In genomic region chr10:48598243-48598935, GRCh38 we compare ENCODE assay signal across 12 cellular contexts. TPM values are rescaled to one million over a fixed set of nuclear protein-coding genes. Genes with fewer than 3 reads are reported as not detected.
DNase-seq lines count a peak whose midpoint lies in the region; TF ChIP-seq lines count a peak whose summit lies in the region.
"Had no signal": no experiment of that assay in that cellular context is flagged by ENCODE, and none has a peak within 500 bp of the region (broad histone marks: within the 10 kb centered on the region; RNA-seq: fewer than 3 reads in every experiment).

No MANE protein-coding gene starts in this region.

- no peaks in the 10 kb centered on the region for H3K9me3 Mint-ChIP-seq in MCF 10A (ENCODE audit: unreplicated experiment)

- H3K27ac ChIP-seq in mammary epithelial cell (ENCODE audit: insufficient read depth, low read depth, low read length) (no peak overlapping the region), stomach (no peak overlapping the region)
- H3K27ac ChIP-seq: heart right ventricle had no signal

- BruUV-seq in MCF 10A (replicated peaks; lab: Mats Ljungman, UMichigan) (no TSS peak), mammary epithelial cell (replicated peaks; lab: Mats Ljungman, UMichigan) (no TSS peak)

- TF ChIP-seq CTCF in MCF 10A (IDR thresholded peaks at IDR 0.05; ENCODE audit: unreplicated experiment) (no peak), mammary epithelial cell (conservative IDR thresholded peaks at IDR 0.05 in 1 of 2, IDR thresholded peaks at IDR 0.05 in 1 of 2; ENCODE audit: extremely low read depth in 1 of 2, insufficient read depth in 1 of 2, low read depth in 1 of 2, low read length in 2 of 2) (no peak), stomach (IDR thresholded peaks at IDR 0.05) (no peak)

- H3K27me3 ChIP-seq in mammary epithelial cell (ENCODE audit: insufficient read depth, low read length) (no peaks in the 10 kb centered on the region), stomach (peaks cover 0 to 8% (median 0%) of the 10 kb centered on the region in 3 donors)

- no peaks in the 10 kb centered on the region for H3K36me3 ChIP-seq in mammary epithelial cell (ENCODE audit: insufficient read depth, low read length)
- H3K36me3 ChIP-seq in stomach, result no peaks in the 10 kb centered on the region
- H3K36me3 ChIP-seq: heart right ventricle had no signal

- H3K4me1 ChIP-seq in mammary epithelial cell (ENCODE audit: insufficient read depth, low read length), result peaks cover 9% of the 10 kb centered on the region
- no peaks in the 10 kb centered on the region for H3K4me1 ChIP-seq in stomach

- H3K79me2 ChIP-seq in mammary epithelial cell (ENCODE audit: insufficient read depth, low read length), result peaks cover 86% of the 10 kb centered on the region

- intact Hi-C loops in MCF 10A (cut with micrococcal nuclease) (no loop called here), mammary epithelial cell (cut with micrococcal nuclease) (no loop called here), stomach (cut with DNase I; ENCODE audit: low total_unique reads) (no loop called here)

- H4K20me1 ChIP-seq in mammary epithelial cell (ENCODE audit: insufficient read depth, low read length), result no peaks in the 10 kb centered on the region

- TF ChIP-seq POLR2A in stomach (IDR thresholded peaks at IDR 0.05), result no peak

- dilution Hi-C loops in mammary epithelial cell (cut with HindIII; ENCODE audit: low sequenced_read_pairs), result no loop called here

- in situ Hi-C loops in mammary epithelial cell (cut with MboI; ENCODE audit: low sequenced_read_pairs in 2 of 2), result no loop called here

- no peak overlapping the region for H2AFZ ChIP-seq in mammary epithelial cell (ENCODE audit: low read depth, low read length)

- POLR2A ChIA-PET in MCF 10A (lab: Yijun Ruan, JAX), result interaction anchor here (0.9 kb wide), 1 partner anchor 57 kb away, joined by 4 read pairs; no protein-coding TSS in a partner anchor

- no peak for TF ChIP-seq EP300 in stomach (IDR thresholded peaks at IDR 0.05)

- H3K9me3 ChIP-seq in mammary epithelial cell (replicated peaks; ENCODE audit: insufficient read depth, low read length), result no peaks in the 10 kb centered on the region
- no peaks in the 10 kb centered on the region for H3K9me3 ChIP-seq in stomach
- H3K9me3 ChIP-seq: heart right ventricle had no signal

- CTCF ChIA-PET in MCF 10A (lab: Yijun Ruan, JAX) (interaction anchor here (1.3 to 3.3 kb wide), 4 partner anchors 9 to 58 kb away, joined by 3 to 21 read pairs (median 8); no protein-coding TSS in a partner anchor), mammary epithelial cell (lab: Charles Lee; ENCODE audit: low non-redundant PET) (no interaction called here)

- DNase-seq in MCF 10A (ENCODE audit: unreplicated experiment) (no peak), mammary epithelial cell (no peak), NCI-H526 (lab: John Stamatoyannopoulos, UW) (peak; percentile 62 to 64), hypothalamus (lab: John Stamatoyannopoulos, UW) (peak in 34 of 51 donors; percentile 18 to 88 (median 70)), EL (no peak), stomach (no peak), HT-29 (ENCODE audit: low spot score) (no peak)
- DNase-seq in activated naive CD4-positive, alpha-beta T cell treated with Interleukin-2 at 50 U/mL for 16 hours, result no peak
- DNase-seq: ACHN, activated T-cell treated with anti-CD3 and anti-CD28 coated beads for 4 hours, heart right ventricle, mesendoderm had no signal

- peaks cover 24% of the 10 kb centered on the region for H3K4me1 Mint-ChIP-seq in MCF 10A (ENCODE audit: insufficient read depth, unreplicated experiment)

- H3K4me3 Mint-ChIP-seq in MCF 10A (ENCODE audit: unreplicated experiment), result no peak overlapping the region

- H3K4me2 ChIP-seq in mammary epithelial cell (ENCODE audit: insufficient read depth, low read depth, low read length), result no peak overlapping the region

- H3K4me3 ChIP-seq in mammary epithelial cell (replicated peaks in 1 of 3; ENCODE audit: insufficient read depth in 1 of 3, low read depth in 2 of 3, low read length in 3 of 3) (no peak overlapping the region), stomach (no peak overlapping the region)
- H3K4me3 ChIP-seq: heart right ventricle had no signal

- no peaks in the 10 kb centered on the region for H3K27me3 Mint-ChIP-seq in MCF 10A (ENCODE audit: insufficient read depth, unreplicated experiment)

- H3K27ac Mint-ChIP-seq in MCF 10A (ENCODE audit: low read depth, unreplicated experiment), result peak overlapping the region; percentile 46

- no peaks in the 10 kb centered on the region for H3K36me3 Mint-ChIP-seq in MCF 10A (ENCODE audit: insufficient read depth, unreplicated experiment)

- 87% methylated on average over 6 of the region's 7 CpGs for WGBS in mammary epithelial cell (ENCODE audit: low coverage, missing lambda C conversion rate)
- 70 to 93% (median 72%) methylated on average over 5 to 7 of the region's 7 CpGs for WGBS in stomach, 5 donors

- no peak overlapping the region for H3K9ac ChIP-seq in mammary epithelial cell (ENCODE audit: insufficient read depth, low read length)

RNA-seq across cellular contexts. Expression of gene ARHGAP22, which starts 6.5 kb away (rescaled TPM):
- 4.0 and 6.3 TPM in 2 replicates for total RNA-seq in MCF 10A (2022)
- total RNA-seq in mammary epithelial cell, result 10 to 100 TPM; 32.7 to 44.3 TPM
- polyA plus RNA-seq in mammary epithelial cell, result 10.1 TPM
- polyA minus RNA-seq in mammary epithelial cell, result 9.8 TPM
- 10 to 100 TPM in 1 of 5 donors, 1 to 10 TPM in 3, not detected in 1; 2.0 to 28.6 (median 2.2) TPM for total RNA-seq in stomach
- polyA plus RNA-seq in stomach, result 1 to 10 TPM; 1.3 to 4.0 (median 2.2) TPM
- 0.10 and 0.39 TPM in 2 replicates for total RNA-seq in HT-29 (2014; rRNA removed; shearing (Covaris generic))

Comparison
In these comparisons a context has a peak if more than half of its experiments do, and no peak if none do; other contexts are left out.
1. DNase-seq: peak in NCI-H526 (2 of 2) and hypothalamus (34 of 51); none in MCF 10A (single experiment), mammary epithelial cell (single experiment), EL (single experiment), stomach (single experiment), activated naive CD4-positive, alpha-beta T cell treated with Interleukin-2 at 50 U/mL for 16 hours (single experiment) and HT-29 (single experiment).